In the genomic region with DNA sequence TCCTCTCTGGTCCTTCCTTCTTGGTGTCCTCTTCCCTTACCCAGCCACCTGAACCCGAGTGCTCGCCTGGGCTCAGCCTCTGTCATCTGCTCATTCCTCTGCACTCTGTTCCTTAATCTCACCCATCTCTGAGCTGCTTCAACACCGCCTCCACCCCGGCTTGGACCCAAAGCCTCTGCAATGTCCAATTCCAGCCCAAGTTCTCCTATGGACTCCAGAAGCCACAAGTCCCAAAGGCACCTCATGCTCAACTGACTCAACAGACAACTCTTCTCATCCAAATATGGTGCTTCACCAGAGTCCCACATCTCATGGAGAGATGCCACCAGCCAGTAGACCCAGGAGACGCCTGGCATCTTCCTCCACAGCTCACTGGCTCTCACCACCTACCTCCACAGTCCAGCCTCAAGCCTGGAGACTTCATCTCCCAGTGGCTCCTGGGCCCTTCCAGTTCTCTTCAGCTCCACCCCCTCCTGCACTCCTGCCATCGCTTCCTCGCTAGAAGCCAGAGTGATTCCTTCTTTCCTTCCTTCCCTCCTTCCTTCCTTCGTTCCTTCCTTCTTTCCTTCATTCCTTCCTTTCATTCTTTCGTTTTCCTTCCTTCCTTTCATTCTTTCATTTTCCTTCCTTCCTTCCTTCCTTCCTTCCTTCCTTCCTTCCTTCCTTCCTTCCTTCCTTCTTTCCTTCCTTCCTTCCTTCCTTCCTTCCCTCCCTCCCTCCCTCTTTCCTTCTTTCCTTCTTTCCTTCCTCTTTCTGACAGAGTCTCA, we compare ENCODE assay signal across 1 cellular context.
TF ChIP-seq lines count a peak whose summit lies in the region.

No MANE protein-coding gene starts in this region.

TF ChIP-seq in HepG2, 621 proteins besides CTCF, POLR2A, EP300 and RAD21:
- TF ChIP-seq, protein P1, sequence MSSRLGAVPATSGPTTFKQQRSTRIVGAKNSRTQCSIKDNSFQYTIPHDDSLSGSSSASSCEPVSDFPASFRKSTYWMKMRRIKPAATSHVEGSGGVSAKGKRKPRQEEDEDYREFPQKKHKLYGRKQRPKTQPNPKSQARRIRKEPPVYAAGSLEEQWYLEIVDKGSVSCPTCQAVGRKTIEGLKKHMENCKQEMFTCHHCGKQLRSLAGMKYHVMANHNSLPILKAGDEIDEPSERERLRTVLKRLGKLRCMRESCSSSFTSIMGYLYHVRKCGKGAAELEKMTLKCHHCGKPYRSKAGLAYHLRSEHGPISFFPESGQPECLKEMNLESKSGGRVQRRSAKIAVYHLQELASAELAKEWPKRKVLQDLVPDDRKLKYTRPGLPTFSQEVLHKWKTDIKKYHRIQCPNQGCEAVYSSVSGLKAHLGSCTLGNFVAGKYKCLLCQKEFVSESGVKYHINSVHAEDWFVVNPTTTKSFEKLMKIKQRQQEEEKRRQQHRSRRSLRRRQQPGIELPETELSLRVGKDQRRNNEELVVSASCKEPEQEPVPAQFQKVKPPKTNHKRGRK (CRISPR knock-in tag; IDR thresholded peaks at IDR 0.05): peak; percentile 75; the same call in 1 of the 2 replicates
- TF ChIP-seq ZNF773 (CRISPR knock-in tag; IDR thresholded peaks at IDR 0.05; ENCODE audit: borderline replicate concordance): no peak
